ENCODE assay signal across 21 cellular contexts in genomic region chr6:88728756-88729155, GRCh38.
"Had no signal": no experiment of that assay in that cellular context is flagged by ENCODE, and none has a peak within 500 bp of the region (broad histone marks: within the 10 kb centered on the region; RNA-seq: fewer than 3 reads in every experiment).

No MANE protein-coding gene starts in this region.

- H3K4me1 ChIP-seq: sigmoid colon, transverse colon, uterus had no signal

- H3K27ac ChIP-seq: sigmoid colon, transverse colon, uterus had no signal

- DNase-seq: activated B cell treated with CpG ODN at 0.5 μM for 24 hours; activated CD4-positive, alpha-beta memory T cell treated with anti-CD3 and anti-CD28 coated beads for 36 hours; activated CD4-positive, alpha-beta T cell treated with anti-CD3 and anti-CD28 coated beads for 36 hours; activated naive CD4-positive, alpha-beta T cell treated with Interleukin-2 at 50 U/mL for 16 hours; activated naive CD8-positive, alpha-beta T cell treated with anti-CD3 and anti-CD28 coated beads, Interleukin-2, amount 10 ng/mL, durations not matched to agents 7 days and 5 days; activated T-cell treated with anti-CD3 and anti-CD28 coated beads, Interleukin-2, amount 50 U/mL, for 48 hours; amygdala; cortex of kidney; foreskin fibroblast; left cardiac atrium; naive B cell; retina; sigmoid colon; stimulated activated CD4-positive, alpha-beta T cell treated with anti-CD3 and anti-CD28 coated beads, Interleukin-15, amount 100 ng/mL, for 24 hours; stimulated activated naive B cell treated with anti-CD40 and anti-IgM and Interleukin-4, amounts not matched to agents 10 μg/mL and 1 μg/mL and 100 μg/mL, for 72 hours; T-cell; transverse colon; uterus had no signal

- H3K27ac Mint-ChIP-seq: activated B cell treated with CpG ODN at 0.5 μM for 24 hours; activated CD4-positive, alpha-beta memory T cell treated with anti-CD3 and anti-CD28 coated beads for 36 hours; activated CD4-positive, alpha-beta T cell treated with anti-CD3 and anti-CD28 coated beads for 36 hours; activated naive CD8-positive, alpha-beta T cell treated with anti-CD3 and anti-CD28 coated beads, Interleukin-2, amount 10 ng/mL, durations not matched to agents 7 days and 5 days; memory B cell; T-cell had no signal

- H3K4me3 ChIP-seq: sigmoid colon, smooth muscle cell, transverse colon, uterus had no signal

- H3K27me3 ChIP-seq: sigmoid colon, transverse colon, uterus had no signal

- H3K9me3 ChIP-seq: sigmoid colon, transverse colon, uterus had no signal

- H3K36me3 ChIP-seq: sigmoid colon, transverse colon, uterus had no signal

- H3K9me3 Mint-ChIP-seq: activated B cell treated with CpG ODN at 0.5 μM for 24 hours; activated CD4-positive, alpha-beta memory T cell treated with anti-CD3 and anti-CD28 coated beads for 36 hours; memory B cell; naive B cell; neural crest cell had no signal

- H3K4me2 ChIP-seq: smooth muscle cell had no signal

- H3K4me3 Mint-ChIP-seq: activated B cell treated with CpG ODN at 0.5 μM for 24 hours; activated CD4-positive, alpha-beta memory T cell treated with anti-CD3 and anti-CD28 coated beads for 36 hours; activated CD4-positive, alpha-beta T cell treated with anti-CD3 and anti-CD28 coated beads for 36 hours; activated naive CD8-positive, alpha-beta T cell treated with anti-CD3 and anti-CD28 coated beads, Interleukin-2, amount 10 ng/mL, durations not matched to agents 7 days and 5 days; memory B cell; naive B cell; neural crest cell; stimulated activated naive B cell treated with anti-CD40 and anti-IgM and Interleukin-4, amounts not matched to agents 10 μg/mL and 1 μg/mL and 100 μg/mL, for 72 hours; T-cell had no signal

- H3K27me3 Mint-ChIP-seq: activated B cell treated with CpG ODN at 0.5 μM for 24 hours; activated CD4-positive, alpha-beta memory T cell treated with anti-CD3 and anti-CD28 coated beads for 36 hours; activated CD4-positive, alpha-beta T cell treated with anti-CD3 and anti-CD28 coated beads for 36 hours; activated naive CD8-positive, alpha-beta T cell treated with anti-CD3 and anti-CD28 coated beads, Interleukin-2, amount 10 ng/mL, durations not matched to agents 7 days and 5 days; memory B cell; naive B cell; stimulated activated naive B cell treated with anti-CD40 and anti-IgM and Interleukin-4, amounts not matched to agents 10 μg/mL and 1 μg/mL and 100 μg/mL, for 72 hours; T-cell had no signal
